Comparison of ENCODE assay signal across 9 cellular contexts in genomic region chr7:26860361-26860760, GRCh38. TPM values are rescaled to one million over a fixed set of nuclear protein-coding genes. Genes with fewer than 3 reads are reported as not detected.
DNase-seq lines count a peak whose midpoint lies in the region; FAIRE-seq and TF ChIP-seq lines count a peak whose summit lies in the region.
"Had no signal": no experiment of that assay in that cellular context is flagged by ENCODE, and none has a peak within 500 bp of the region (broad histone marks: within the 10 kb centered on the region; RNA-seq: fewer than 3 reads in every experiment).

No MANE protein-coding gene starts in this region.

- H3K4me3 ChIP-seq in Loucy (ENCODE audit: low read length, poor library complexity, severe bottlenecking) (peak overlapping the region; percentile 7), mammary epithelial cell (replicated peaks in 1 of 3; ENCODE audit: insufficient read depth in 1 of 3, low read depth in 2 of 3, low read length in 3 of 3) (no peak overlapping the region), neural cell (ENCODE audit: low read length) (no peak overlapping the region)

- CTCF ChIA-PET in mammary epithelial cell (lab: Charles Lee; ENCODE audit: low non-redundant PET) = interaction anchor here (0.6 kb wide), 1 partner anchor 298 kb away, joined by 3 read pairs; no protein-coding TSS in a partner anchor

- peak; percentile 77 for FAIRE-seq in G401.6 (lab: Jason Lieb, UNC)

- no peak for TF ChIP-seq RAD21 in neural cell (conservative IDR thresholded peaks at IDR 0.05)

- in situ Hi-C loops in mammary epithelial cell (cut with MboI; ENCODE audit: low sequenced_read_pairs in 2 of 2) = loop anchor here in 1 of 2 donors (10.0 kb wide), 1 partner anchor 54 kb away; no protein-coding TSS in a partner anchor

- DNase-seq in mammary epithelial cell = peak; percentile 76
- no peak for DNase-seq in KG1 (lab: John Stamatoyannopoulos, UW)
- no peak for DNase-seq in erythroblast (lab: John Stamatoyannopoulos, UW)
- DNase-seq in NCI-H1436 (lab: John Stamatoyannopoulos, UW) = no peak
- DNase-seq: activated CD4-positive, CD25-positive, alpha-beta regulatory T cell treated with anti-CD3 and anti-CD28 coated beads, Interleukin-2, amount 50 U/mL, for 72 hours; stimulated activated CD4-positive, alpha-beta T cell treated with anti-CD3 and anti-CD28 coated beads, Interleukin-2, amount 100 ng/mL, for 24 hours had no signal

- H3K4me1 ChIP-seq in Loucy (ENCODE audit: insufficient read depth, low read length, poor library complexity, severe bottlenecking) (peaks cover 82% of the 10 kb centered on the region), mammary epithelial cell (ENCODE audit: insufficient read depth, low read length) (peaks cover 36% of the 10 kb centered on the region)

- H3K27me3 ChIP-seq in Loucy (ENCODE audit: insufficient read depth, low read length, poor library complexity, severe bottlenecking) (no peaks in the 10 kb centered on the region), mammary epithelial cell (ENCODE audit: insufficient read depth, low read length) (no peaks in the 10 kb centered on the region), neural cell (ENCODE audit: insufficient read depth, low read depth, low read length) (peaks cover 100% of the 10 kb centered on the region)

- no peak for TF ChIP-seq EP300 in neural cell (conservative IDR thresholded peaks at IDR 0.05; ENCODE audit: poor library complexity, severe bottlenecking)

- no peak overlapping the region for H2AFZ ChIP-seq in Loucy (ENCODE audit: low read length)
- H2AFZ ChIP-seq in mammary epithelial cell (ENCODE audit: low read depth, low read length) = no peak overlapping the region
- no peak overlapping the region for H2AFZ ChIP-seq in neural cell (ENCODE audit: low read depth, low read length)

- dilution Hi-C loops in mammary epithelial cell (cut with HindIII; ENCODE audit: low sequenced_read_pairs) = no loop called here

- no peak for TF ChIP-seq POLR2A in erythroblast (IDR thresholded peaks at IDR 0.05; ENCODE audit: low read length)

- H3K79me2 ChIP-seq in Loucy (ENCODE audit: insufficient read depth, low read length) = peaks cover 89% of the 10 kb centered on the region
- peaks cover 82% of the 10 kb centered on the region for H3K79me2 ChIP-seq in mammary epithelial cell (ENCODE audit: insufficient read depth, low read length)
- no peaks in the 10 kb centered on the region for H3K79me2 ChIP-seq in neural cell (replicated peaks; ENCODE audit: insufficient read depth, low read length)

- H3K9ac ChIP-seq in Loucy (ENCODE audit: low read depth, low read length, poor library complexity, severe bottlenecking) = no peak overlapping the region
- H3K9ac ChIP-seq in mammary epithelial cell (ENCODE audit: insufficient read depth, low read length) = no peak overlapping the region
- H3K9ac ChIP-seq in neural cell (ENCODE audit: low read length) = no peak overlapping the region

- H3K9me2 ChIP-seq in Loucy (replicated peaks; ENCODE audit: low read depth, low read length) (no peaks in the 10 kb centered on the region), neural cell (ENCODE audit: insufficient read depth, low read length) (no peaks in the 10 kb centered on the region)

- WGBS in mammary epithelial cell (ENCODE audit: low coverage, missing lambda C conversion rate) = 47% methylated on average over 2 of the region's 2 CpGs

- H3K9me3 ChIP-seq in Loucy (ENCODE audit: insufficient read depth, low read depth, low read length) = no peaks in the 10 kb centered on the region
- no peaks in the 10 kb centered on the region for H3K9me3 ChIP-seq in mammary epithelial cell (replicated peaks; ENCODE audit: insufficient read depth, low read length)
- no peaks in the 10 kb centered on the region for H3K9me3 ChIP-seq in neural cell (ENCODE audit: low read length)

- H4K20me1 ChIP-seq in Loucy (ENCODE audit: insufficient read depth, low read length, poor library complexity, severe bottlenecking) (no peaks in the 10 kb centered on the region), mammary epithelial cell (ENCODE audit: insufficient read depth, low read length) (no peaks in the 10 kb centered on the region), neural cell (ENCODE audit: insufficient read depth) (no peaks in the 10 kb centered on the region)

- TF ChIP-seq CTCF in Loucy (conservative IDR thresholded peaks at IDR 0.05; ENCODE audit: low read length) = peak; percentile 63
- TF ChIP-seq CTCF in mammary epithelial cell (conservative IDR thresholded peaks at IDR 0.05 in 1 of 2, IDR thresholded peaks at IDR 0.05 in 1 of 2; ENCODE audit: extremely low read depth in 1 of 2, insufficient read depth in 1 of 2, low read depth in 1 of 2, low read length in 2 of 2) = peak in 1 of 2 donors; percentile 52
- TF ChIP-seq CTCF in neural cell (IDR thresholded peaks at IDR 0.05; ENCODE audit: poor library complexity, severe bottlenecking) = peak; percentile 13

- H3K27ac ChIP-seq in mammary epithelial cell (ENCODE audit: insufficient read depth, low read depth, low read length) = peak overlapping the region; percentile 36
- H3K27ac ChIP-seq in neural cell (ENCODE audit: low read length) = no peak overlapping the region

- intact Hi-C loops in mammary epithelial cell (cut with micrococcal nuclease) = loop anchor here (1.0 kb wide), 1 partner anchor 238 kb away; no protein-coding TSS in a partner anchor

- H3F3A ChIP-seq in Loucy (ENCODE audit: low read depth) (no peaks in the 10 kb centered on the region), neural cell (ENCODE audit: insufficient read depth, low read length, poor library complexity, severe bottlenecking) (no peaks in the 10 kb centered on the region)

- no TSS peak for BruUV-seq in mammary epithelial cell (replicated peaks; lab: Mats Ljungman, UMichigan)

- H3K4me2 ChIP-seq in Loucy (ENCODE audit: low read depth, low read length, poor library complexity, severe bottlenecking) (peak overlapping the region; percentile 98), mammary epithelial cell (ENCODE audit: insufficient read depth, low read depth, low read length) (peak overlapping the region; percentile 64), neural cell (ENCODE audit: low read length) (no peak overlapping the region)

- H3K36me3 ChIP-seq in Loucy (ENCODE audit: insufficient read depth, low read length) = no peaks in the 10 kb centered on the region
- H3K36me3 ChIP-seq in mammary epithelial cell (ENCODE audit: insufficient read depth, low read length) = no peaks in the 10 kb centered on the region
- no peaks in the 10 kb centered on the region for H3K36me3 ChIP-seq in neural cell (ENCODE audit: insufficient read depth, low read length)

TF ChIP-seq in neural cell, 6 proteins besides CTCF, POLR2A, EP300 and RAD21:
- TF ChIP-seq POLR2AphosphoS5 (IDR thresholded peaks at IDR 0.05) (no peak), TAF1 (IDR thresholded peaks at IDR 0.05; ENCODE audit: low read depth) (no peak), SMC3 (conservative IDR thresholded peaks at IDR 0.05; ENCODE audit: poor library complexity) (no peak), EZH2 (IDR thresholded peaks at IDR 0.05; ENCODE audit: borderline replicate concordance, insufficient read depth, low read length, poor library complexity, severe bottlenecking) (no peak), REST (IDR thresholded peaks at IDR 0.05; ENCODE audit: borderline replicate concordance) (no peak), MXI1 (conservative IDR thresholded peaks at IDR 0.05; ENCODE audit: poor library complexity, severe bottlenecking) (no peak)

RNA-seq across cellular contexts. Expression of gene SKAP2, which starts 4.0 kb away (rescaled TPM):
- total RNA-seq in mammary epithelial cell = 10 to 100 TPM; 19.8 to 38.9 TPM
- polyA plus RNA-seq in mammary epithelial cell = 7.8 TPM
- polyA minus RNA-seq in mammary epithelial cell = 26.5 TPM
- 3.6 and 3.7 TPM in 2 replicates for polyA plus RNA-seq in neural cell
- 3.2 TPM in 2 replicates for polyA minus RNA-seq in neural cell
